In genomic region chr4:8675383-8675782, GRCh38 we compare ENCODE assay signal across 13 cellular contexts.
DNase-seq lines count a peak whose midpoint lies in the region; ATAC-seq, FAIRE-seq and TF ChIP-seq lines count a peak whose summit lies in the region.
"Had no signal": no experiment of that assay in that cellular context is flagged by ENCODE, and none has a peak within 500 bp of the region (broad histone marks: within the 10 kb centered on the region; RNA-seq: fewer than 3 reads in every experiment).

No MANE protein-coding gene starts in this region.

- ATAC-seq in activated CD4-positive, alpha-beta T cell treated with anti-CD3 and anti-CD28 coated beads for 36 hours = no peak

- TF ChIP-seq CTCF in spleen (IDR thresholded peaks at IDR 0.05 in 8 of 11, conservative IDR thresholded peaks at IDR 0.05 in 3 of 11) = no peak

- H3K27me3 Mint-ChIP-seq in activated CD4-positive, alpha-beta T cell treated with anti-CD3 and anti-CD28 coated beads for 36 hours = peaks cover 3% of the 10 kb centered on the region

- no peak for FAIRE-seq in H54 (lab: Jason Lieb, UNC)

- intact Hi-C loops in activated CD4-positive, alpha-beta T cell treated with anti-CD3 and anti-CD28 coated beads for 36 hours (cut with DNase I, micrococcal nuclease) = no loop called here
- intact Hi-C loops in spleen (cut with DNase I; ENCODE audit: low total_unique reads) = no loop called here

- H3K27me3 ChIP-seq in spleen (replicated peaks in 1 of 7) = peaks cover 0 to 50% (median 0%) of the 10 kb centered on the region in 7 donors

- H3K4me3 Mint-ChIP-seq in activated CD4-positive, alpha-beta T cell treated with anti-CD3 and anti-CD28 coated beads for 36 hours = no peak overlapping the region

- no peaks in the 10 kb centered on the region for H3K4me1 Mint-ChIP-seq in activated CD4-positive, alpha-beta T cell treated with anti-CD3 and anti-CD28 coated beads for 36 hours

- H3K27ac Mint-ChIP-seq in activated CD4-positive, alpha-beta T cell treated with anti-CD3 and anti-CD28 coated beads for 36 hours = no peak overlapping the region

- H3K36me3 Mint-ChIP-seq in activated CD4-positive, alpha-beta T cell treated with anti-CD3 and anti-CD28 coated beads for 36 hours (ENCODE audit: low read depth) = no peaks in the 10 kb centered on the region

- no peaks in the 10 kb centered on the region for H3K4me1 ChIP-seq in spleen
- H3K4me1 ChIP-seq: tibial artery had no signal

- H3K27ac ChIP-seq in spleen = no peak overlapping the region
- H3K27ac ChIP-seq: 22Rv1, tibial artery had no signal

- WGBS in spleen, 5 donors = 23 to 29% (median 27%) methylated on average over 9 to 10 of the region's 10 CpGs

- POLR2A ChIA-PET in activated CD4-positive, alpha-beta T cell treated with anti-CD3 and anti-CD28 coated beads for 36 hours (lab: Charles Lee) = no interaction called here

- CTCF ChIA-PET in activated CD4-positive, alpha-beta T cell treated with anti-CD3 and anti-CD28 coated beads for 36 hours (lab: Charles Lee) = no interaction called here

- no peak overlapping the region for H3K4me3 ChIP-seq in spleen
- H3K4me3 ChIP-seq: tibial artery had no signal

- no peak for TF ChIP-seq POLR2A in spleen (IDR thresholded peaks at IDR 0.05)
- TF ChIP-seq POLR2A in H54 (IDR thresholded peaks at IDR 0.05; ENCODE audit: low read depth, low read length) = no peak

- DNase-seq in activated CD4-positive, alpha-beta T cell treated with anti-CD3 and anti-CD28 coated beads for 36 hours = peak; percentile 10
- no peak for DNase-seq in activated CD4-positive, alpha-beta T cell treated with anti-CD3 and anti-CD28 coated beads for 1 hour
- DNase-seq in RKO (ENCODE audit: low spot score) (peak; percentile 61), iPS DF 4.7 (ENCODE audit: extremely low read depth, low spot score) (peak; percentile 71), spleen (peak; percentile 51), H54 (ENCODE audit: insufficient read length, low spot score) (no peak), NCI-H345 treated with DMSO at 0.1 percent for 48 hours (lab: John Stamatoyannopoulos, UW; ENCODE audit: unreplicated experiment) (no peak), NCI-H526 (lab: John Stamatoyannopoulos, UW) (no peak)
- DNase-seq: anterior cingulate cortex, kidney glomerular epithelial cell, NCI-H226, tibial artery had no signal

- peaks cover 0 to 10% (median 0%) of the 10 kb centered on the region in 8 donors for H3K9me3 ChIP-seq in spleen

- peaks cover 2% of the 10 kb centered on the region for H3K9me3 Mint-ChIP-seq in activated CD4-positive, alpha-beta T cell treated with anti-CD3 and anti-CD28 coated beads for 36 hours (ENCODE audit: low read depth)

- no peaks in the 10 kb centered on the region for H3K36me3 ChIP-seq in spleen
- H3K36me3 ChIP-seq: tibial artery had no signal

Comparison
In these comparisons a context has a peak if more than half of its experiments do, and no peak if none do; other contexts are left out.
1. DNase-seq: peak in activated CD4-positive, alpha-beta T cell treated with anti-CD3 and anti-CD28 coated beads for 36 hours (single experiment), RKO (single experiment), iPS DF 4.7 (single experiment) and spleen (single experiment); none in activated CD4-positive, alpha-beta T cell treated with anti-CD3 and anti-CD28 coated beads for 1 hour (single experiment), H54 (single experiment), NCI-H345 treated with DMSO at 0.1 percent for 48 hours (single experiment) and NCI-H526 (0 of 2).